In genomic region chr14:35223927-35224326, GRCh38 we compare ENCODE assay signal across 14 cellular contexts.
"Had no signal": no experiment of that assay in that cellular context is flagged by ENCODE, and none has a peak within 500 bp of the region (broad histone marks: within the 10 kb centered on the region; RNA-seq: fewer than 3 reads in every experiment).

No MANE protein-coding gene starts in this region.

- H3K27me3 ChIP-seq: brain microvascular endothelial cell, heart left ventricle, neural progenitor cell, spleen had no signal

- H3K4me1 ChIP-seq: lower lobe of right lung, neural progenitor cell had no signal

- ATAC-seq: sciatic nerve had no signal

- H3K27ac ChIP-seq: brain microvascular endothelial cell, lower lobe of right lung, neural progenitor cell had no signal

- H3K9ac ChIP-seq: neural progenitor cell had no signal

- H3K4me2 ChIP-seq: neural progenitor cell had no signal

- H2AFZ ChIP-seq: neural progenitor cell had no signal

- H3K36me3 ChIP-seq: brain microvascular endothelial cell, heart left ventricle, lower lobe of right lung, neural progenitor cell had no signal

- H3K9me3 ChIP-seq: heart left ventricle, lower lobe of right lung, spleen had no signal

- H3K4me3 ChIP-seq: heart left ventricle, lower lobe of right lung, neural progenitor cell, spleen had no signal

- DNase-seq: activated CD4-positive, alpha-beta T cell treated with anti-CD3 and anti-CD28 coated beads, Interleukin-2, amount 50 U/mL, for 1 hour; activated CD4-positive, CD25-positive, alpha-beta regulatory T cell; activated CD8-positive, alpha-beta memory T cell treated with anti-CD3 and anti-CD28 coated beads for 24 hours; activated effector memory CD4-positive, alpha-beta T cell treated with Interleukin-2 at 50 U/mL for 16 hours; brain microvascular endothelial cell; cortex of kidney; effector CD4-positive, alpha-beta T cell; foreskin melanocyte; heart left ventricle; immature natural killer cell; lower lobe of right lung; spleen had no signal
